ENCODE assay signal across 16 cellular contexts in the genomic region with DNA sequence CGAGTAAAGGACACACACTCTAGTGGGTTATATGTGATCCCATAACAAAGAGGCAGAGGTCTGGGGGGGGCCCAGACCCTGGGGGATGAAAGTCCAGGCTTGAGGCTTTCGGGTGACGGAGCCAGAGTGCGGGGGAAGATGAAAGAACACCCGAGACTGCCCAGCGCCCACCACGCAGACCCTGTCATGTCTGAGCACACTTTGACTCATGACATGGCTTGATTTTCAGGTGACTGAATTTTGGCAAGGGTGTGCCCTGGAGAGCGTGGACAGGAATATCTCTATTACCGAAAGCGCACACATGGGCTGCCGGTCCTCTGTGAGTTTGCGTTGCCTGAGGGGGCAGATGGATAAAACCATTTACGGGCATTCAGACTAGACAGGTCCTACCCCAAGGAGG.
DNase-seq lines count a peak whose midpoint lies in the region; ATAC-seq and TF ChIP-seq lines count a peak whose summit lies in the region.
"Had no signal": no experiment of that assay in that cellular context is flagged by ENCODE, and none has a peak within 500 bp of the region (broad histone marks: within the 10 kb centered on the region; RNA-seq: fewer than 3 reads in every experiment).

No MANE protein-coding gene starts in this region.

- no peaks in the 10 kb centered on the region for H3K36me3 Mint-ChIP-seq in osteocyte (ENCODE audit: unreplicated experiment)
- H3K36me3 Mint-ChIP-seq: CD8-positive, alpha-beta T cell had no signal

- H3K27ac ChIP-seq in right atrium auricular region: no peak overlapping the region
- H3K27ac ChIP-seq in heart right ventricle: no peak overlapping the region
- H3K27ac ChIP-seq in esophagus muscularis mucosa (replicated peaks in 1 of 4): no peak overlapping the region
- H3K27ac ChIP-seq in SJCRH30: no peak overlapping the region
- H3K27ac ChIP-seq: BLaER1 treated with 17β-estradiol and CSF1 and Interleukin-3, amounts not matched to agents 10 nM and 100 nM; HL-60 had no signal

- no peak overlapping the region for H3K4me3 Mint-ChIP-seq in osteocyte (ENCODE audit: unreplicated experiment)
- H3K4me3 Mint-ChIP-seq: B cell; CD8-positive, alpha-beta T cell had no signal

- TF ChIP-seq POLR2A in esophagus muscularis mucosa (IDR thresholded peaks at IDR 0.05; ENCODE audit: low read depth): no peak

- H3K4me1 Mint-ChIP-seq in osteocyte (ENCODE audit: unreplicated experiment): no peaks in the 10 kb centered on the region
- H3K4me1 Mint-ChIP-seq: B cell had no signal

- H3K4me1 ChIP-seq in right atrium auricular region (no peaks in the 10 kb centered on the region), heart right ventricle (no peaks in the 10 kb centered on the region), esophagus muscularis mucosa (no peaks in the 10 kb centered on the region), SJCRH30 (no peaks in the 10 kb centered on the region)
- H3K4me1 ChIP-seq: BLaER1 treated with 17β-estradiol and CSF1 and Interleukin-3, amounts not matched to agents 10 nM and 100 nM had no signal

- H3K4me3 ChIP-seq in right atrium auricular region: no peak overlapping the region
- H3K4me3 ChIP-seq in heart right ventricle: no peak overlapping the region
- no peak overlapping the region for H3K4me3 ChIP-seq in esophagus muscularis mucosa
- H3K4me3 ChIP-seq in SJCRH30: no peak overlapping the region
- H3K4me3 ChIP-seq: BLaER1 treated with 17β-estradiol and CSF1 and Interleukin-3, amounts not matched to agents 10 nM and 100 nM had no signal

- intact Hi-C loops in heart right ventricle (cut with DNase I) (no loop called here), esophagus muscularis mucosa (cut with DNase I) (no loop called here)

- H3K9me3 ChIP-seq in right atrium auricular region (no peaks in the 10 kb centered on the region), heart right ventricle (peaks cover 0 to 4% (median 0%) of the 10 kb centered on the region in 11 donors), esophagus muscularis mucosa (no peaks in the 10 kb centered on the region), SJCRH30 (replicated peaks) (no peaks in the 10 kb centered on the region)

- ATAC-seq in heart right ventricle (no peak), HG02610 (IDR thresholded peaks at IDR 0.05; ENCODE audit: unreplicated experiment) (no peak)
- ATAC-seq: CD8-positive, alpha-beta T cell had no signal

- H3K27ac Mint-ChIP-seq in osteocyte (ENCODE audit: unreplicated experiment): no peak overlapping the region
- H3K27ac Mint-ChIP-seq: B cell; CD8-positive, alpha-beta T cell had no signal

- TF ChIP-seq CTCF in right atrium auricular region (IDR thresholded peaks at IDR 0.05): no peak
- TF ChIP-seq CTCF in heart right ventricle (IDR thresholded peaks at IDR 0.05): no peak
- TF ChIP-seq CTCF in esophagus muscularis mucosa (IDR thresholded peaks at IDR 0.05): no peak
- TF ChIP-seq CTCF in osteocyte (IDR thresholded peaks at IDR 0.05): no peak

- peaks cover 23% of the 10 kb centered on the region for H3K9me3 Mint-ChIP-seq in osteocyte (ENCODE audit: unreplicated experiment)
- H3K9me3 Mint-ChIP-seq: CD8-positive, alpha-beta T cell had no signal

- no peaks in the 10 kb centered on the region for H3K27me3 Mint-ChIP-seq in osteocyte (ENCODE audit: unreplicated experiment)
- H3K27me3 Mint-ChIP-seq: B cell had no signal

- no peak for TF ChIP-seq EP300 in esophagus muscularis mucosa (IDR thresholded peaks at IDR 0.05)

- H3K27me3 ChIP-seq in right atrium auricular region: no peaks in the 10 kb centered on the region
- peaks cover 0 to 36% (median 20%) of the 10 kb centered on the region in 7 donors for H3K27me3 ChIP-seq in heart right ventricle
- peaks cover 0 to 59% (median 0%) of the 10 kb centered on the region in 4 donors for H3K27me3 ChIP-seq in esophagus muscularis mucosa
- peaks cover 2% of the 10 kb centered on the region; the same call in 1 of the 2 replicates for H3K27me3 ChIP-seq in SJCRH30
- H3K27me3 ChIP-seq: BLaER1 treated with 17β-estradiol and CSF1 and Interleukin-3, amounts not matched to agents 10 nM and 100 nM had no signal

- no peaks in the 10 kb centered on the region for H3K36me3 ChIP-seq in right atrium auricular region
- H3K36me3 ChIP-seq in heart right ventricle: no peaks in the 10 kb centered on the region
- no peaks in the 10 kb centered on the region for H3K36me3 ChIP-seq in esophagus muscularis mucosa
- H3K36me3 ChIP-seq in SJCRH30: no peaks in the 10 kb centered on the region
- H3K36me3 ChIP-seq: BLaER1 treated with 17β-estradiol and CSF1 and Interleukin-3, amounts not matched to agents 10 nM and 100 nM had no signal

- WGBS in heart right ventricle, 2 donors: 90 to 91% methylated on average over 13 of the region's 13 CpGs
- WGBS in esophagus muscularis mucosa: 92% methylated on average over 13 of the region's 13 CpGs

- DNase-seq in right atrium auricular region (ENCODE audit: low spot score) (peak; percentile 18), heart right ventricle (no peak), esophagus muscularis mucosa (ENCODE audit: extremely low spot score) (peak; percentile 74), osteocyte (ENCODE audit: extremely low spot score, unreplicated experiment) (peak; percentile 77), SJCRH30 (no peak)
- DNase-seq in activated CD4-positive, CD25-positive, alpha-beta regulatory T cell (lab: John Stamatoyannopoulos, UW): no peak
- DNase-seq: Calu3, DMS79 treated with DMSO at 0.1 percent for 48 hours, GF-D8, GOT3, H7 had no signal

Comparison
In these comparisons a context has a peak if more than half of its experiments do, and no peak if none do; other contexts are left out.
1. DNase-seq: peak in right atrium auricular region (single experiment), esophagus muscularis mucosa (single experiment) and osteocyte (single experiment); none in heart right ventricle (0 of 2), activated CD4-positive, CD25-positive, alpha-beta regulatory T cell (0 of 4) and SJCRH30 (0 of 2).